ENCODE assay signal across 1 cellular context in genomic region chr4:72568959-72569718, GRCh38.
TF ChIP-seq lines count a peak whose summit lies in the region.

ADAMTS3 (minus strand) TSS chr4:72569221; CDS start chr4:72568762, 459 bp downstream.

TF ChIP-seq in K562, 482 proteins besides CTCF, POLR2A, EP300 and RAD21 (continued from another document and continues in another):
- TF ChIP-seq CEBPZ (IDR thresholded peaks at IDR 0.05; ENCODE audit: borderline replicate concordance, low read depth, low read length) (no peak), GMEB1 (CRISPR knock-in tag; IDR thresholded peaks at IDR 0.05) (peak; percentile 38; the same call in 1 of the 2 replicates), SP1 (CRISPR knock-in tag; IDR thresholded peaks at IDR 0.05) (0 out of 2 replicates have a peak, but pooled peaks have one; percentile 38), ZFX (CRISPR knock-in tag; IDR thresholded peaks at IDR 0.05) (peak; percentile 83), RCOR1 (IDR thresholded peaks at IDR 0.05; ENCODE audit: borderline replicate concordance in 1 of 2, low read depth in 2 of 2, low read length in 2 of 2) (peak in 1 of 2 experiments; percentile 6; a peak in 1 of 4 replicates), PML (IDR thresholded peaks at IDR 0.05; ENCODE audit: low read length) (no peak; the same call in none of the 2 replicates), TEAD2 (tag; IDR thresholded peaks at IDR 0.05) (no peak), CHD2 (IDR thresholded peaks at IDR 0.05; ENCODE audit: low read depth, low read length) (no peak), CCAR2 (IDR thresholded peaks at IDR 0.05; ENCODE audit: low read depth, low read length) (no peak), MIER1 (IDR thresholded peaks at IDR 0.05; ENCODE audit: low read depth) (no peak), LARP7 (IDR thresholded peaks at IDR 0.05) (no peak), XRCC5 (IDR thresholded peaks at IDR 0.05; ENCODE audit: low read depth, low read length) (peak; percentile 74; the same call in 1 of the 2 replicates), NFXL1 (CRISPR knock-in tag; IDR thresholded peaks at IDR 0.05) (no peak), AFF1 (IDR thresholded peaks at IDR 0.05; ENCODE audit: low read depth in 1 of 2, partially characterized antibody in 2 of 2) (peak in 1 of 2 experiments; percentile 39), NR2F6 (CRISPR knock-in tag; IDR thresholded peaks at IDR 0.05) (no peak), EZH2 (IDR thresholded peaks at IDR 0.05; ENCODE audit: borderline replicate concordance, low read depth, low read length) (no peak), ZC3H4 (CRISPR knock-in tag; IDR thresholded peaks at IDR 0.05; ENCODE audit: borderline replicate concordance) (no peak), PBX2 (CRISPR knock-in tag; IDR thresholded peaks at IDR 0.05; ENCODE audit: low read depth) (no peak), PBX2 (tag; conservative IDR thresholded peaks at IDR 0.05; ENCODE audit: low read depth) (no peak), HMG20B (CRISPR knock-in tag; IDR thresholded peaks at IDR 0.05) (no peak), TEAD4 (IDR thresholded peaks at IDR 0.05; ENCODE audit: low read length) (no peak; the same call in 1 of the 2 replicates), TEAD4 (CRISPR knock-in tag; IDR thresholded peaks at IDR 0.05; ENCODE audit: borderline replicate concordance) (no peak), ZNF253 (CRISPR knock-in tag; conservative IDR thresholded peaks at IDR 0.05) (no peak), MLLT1 (IDR thresholded peaks at IDR 0.05) (peak; percentile 76 to 81; a peak in 1 of 4 replicates), BRF1 (IDR thresholded peaks at IDR 0.05; ENCODE audit: borderline replicate concordance, extremely low read depth, insufficient read length) (no peak), FOXM1 (IDR thresholded peaks at IDR 0.05; ENCODE audit: low read depth) (no peak), FOXM1 (CRISPR knock-in tag; IDR thresholded peaks at IDR 0.05; ENCODE audit: low read depth) (no peak), ETV6 (IDR thresholded peaks at IDR 0.05; ENCODE audit: borderline replicate concordance in 1 of 2, low read depth in 2 of 2, low read length in 1 of 2) (no peak), ETV6 (CRISPR knock-in tag; IDR thresholded peaks at IDR 0.05; ENCODE audit: borderline replicate concordance) (no peak), ZNF133 (CRISPR knock-in tag; IDR thresholded peaks at IDR 0.05) (no peak), XRCC4 (IDR thresholded peaks at IDR 0.05; ENCODE audit: extremely low read depth, insufficient read depth, insufficient read length) (no peak), ZBED1 (IDR thresholded peaks at IDR 0.05) (peak; percentile 46; the same call in 1 of the 2 replicates), SIRT6 (IDR thresholded peaks at IDR 0.05; ENCODE audit: low read depth, low read length) (no peak), TAL1 (IDR thresholded peaks at IDR 0.05) (no peak), ZNF584 (CRISPR knock-in tag; IDR thresholded peaks at IDR 0.05; ENCODE audit: low read depth) (peak; percentile 20; the same call in 1 of the 2 replicates), DNMT1 (IDR thresholded peaks at IDR 0.05) (0 out of 2 replicates have a peak, but pooled peaks have one; percentile 72), TCF7L2 (IDR thresholded peaks at IDR 0.05; ENCODE audit: low read depth, low read length) (no peak), CBX3 (IDR thresholded peaks at IDR 0.05; ENCODE audit: borderline replicate concordance in 1 of 2, low read length in 2 of 2) (peak in 1 of 2 experiments; percentile 10; a peak in 1 of 3 replicates), PHF21A (IDR thresholded peaks at IDR 0.05; ENCODE audit: borderline replicate concordance, low read depth) (peak; percentile 88), SIN3A (IDR thresholded peaks at IDR 0.05; ENCODE audit: borderline replicate concordance in 2 of 2, control insufficient read depth in 1 of 2, low read depth in 2 of 2, low read length in 2 of 2) (0 out of 4 replicates have a peak, but pooled peaks of 1 of the 2 experiments have one; percentile 14), RBBP5 (IDR thresholded peaks at IDR 0.05; ENCODE audit: borderline replicate concordance, insufficient read depth, low read length, poor library complexity, severe bottlenecking) (no peak), ZNF140 (CRISPR knock-in tag; IDR thresholded peaks at IDR 0.05) (no peak), CBX5 (IDR thresholded peaks at IDR 0.05; ENCODE audit: borderline replicate concordance, low read depth) (no peak), GTF2E2 (tag; IDR thresholded peaks at IDR 0.05) (peak; percentile 88; the same call in 1 of the 2 replicates)
- TF ChIP-seq, protein P1, sequence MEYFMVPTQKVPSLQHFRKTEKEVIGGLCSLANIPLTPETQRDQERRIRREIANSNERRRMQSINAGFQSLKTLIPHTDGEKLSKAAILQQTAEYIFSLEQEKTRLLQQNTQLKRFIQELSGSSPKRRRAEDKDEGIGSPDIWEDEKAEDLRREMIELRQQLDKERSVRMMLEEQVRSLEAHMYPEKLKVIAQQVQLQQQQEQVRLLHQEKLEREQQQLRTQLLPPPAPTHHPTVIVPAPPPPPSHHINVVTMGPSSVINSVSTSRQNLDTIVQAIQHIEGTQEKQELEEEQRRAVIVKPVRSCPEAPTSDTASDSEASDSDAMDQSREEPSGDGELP (CRISPR knock-in tag; IDR thresholded peaks at IDR 0.05; ENCODE audit: borderline replicate concordance) = peak; percentile 61
- TF ChIP-seq, protein P2, sequence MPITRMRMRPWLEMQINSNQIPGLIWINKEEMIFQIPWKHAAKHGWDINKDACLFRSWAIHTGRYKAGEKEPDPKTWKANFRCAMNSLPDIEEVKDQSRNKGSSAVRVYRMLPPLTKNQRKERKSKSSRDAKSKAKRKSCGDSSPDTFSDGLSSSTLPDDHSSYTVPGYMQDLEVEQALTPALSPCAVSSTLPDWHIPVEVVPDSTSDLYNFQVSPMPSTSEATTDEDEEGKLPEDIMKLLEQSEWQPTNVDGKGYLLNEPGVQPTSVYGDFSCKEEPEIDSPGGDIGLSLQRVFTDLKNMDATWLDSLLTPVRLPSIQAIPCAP (CRISPR knock-in tag; IDR thresholded peaks at IDR 0.05; ENCODE audit: borderline replicate concordance) = no peak
- TF ChIP-seq, protein P3, sequence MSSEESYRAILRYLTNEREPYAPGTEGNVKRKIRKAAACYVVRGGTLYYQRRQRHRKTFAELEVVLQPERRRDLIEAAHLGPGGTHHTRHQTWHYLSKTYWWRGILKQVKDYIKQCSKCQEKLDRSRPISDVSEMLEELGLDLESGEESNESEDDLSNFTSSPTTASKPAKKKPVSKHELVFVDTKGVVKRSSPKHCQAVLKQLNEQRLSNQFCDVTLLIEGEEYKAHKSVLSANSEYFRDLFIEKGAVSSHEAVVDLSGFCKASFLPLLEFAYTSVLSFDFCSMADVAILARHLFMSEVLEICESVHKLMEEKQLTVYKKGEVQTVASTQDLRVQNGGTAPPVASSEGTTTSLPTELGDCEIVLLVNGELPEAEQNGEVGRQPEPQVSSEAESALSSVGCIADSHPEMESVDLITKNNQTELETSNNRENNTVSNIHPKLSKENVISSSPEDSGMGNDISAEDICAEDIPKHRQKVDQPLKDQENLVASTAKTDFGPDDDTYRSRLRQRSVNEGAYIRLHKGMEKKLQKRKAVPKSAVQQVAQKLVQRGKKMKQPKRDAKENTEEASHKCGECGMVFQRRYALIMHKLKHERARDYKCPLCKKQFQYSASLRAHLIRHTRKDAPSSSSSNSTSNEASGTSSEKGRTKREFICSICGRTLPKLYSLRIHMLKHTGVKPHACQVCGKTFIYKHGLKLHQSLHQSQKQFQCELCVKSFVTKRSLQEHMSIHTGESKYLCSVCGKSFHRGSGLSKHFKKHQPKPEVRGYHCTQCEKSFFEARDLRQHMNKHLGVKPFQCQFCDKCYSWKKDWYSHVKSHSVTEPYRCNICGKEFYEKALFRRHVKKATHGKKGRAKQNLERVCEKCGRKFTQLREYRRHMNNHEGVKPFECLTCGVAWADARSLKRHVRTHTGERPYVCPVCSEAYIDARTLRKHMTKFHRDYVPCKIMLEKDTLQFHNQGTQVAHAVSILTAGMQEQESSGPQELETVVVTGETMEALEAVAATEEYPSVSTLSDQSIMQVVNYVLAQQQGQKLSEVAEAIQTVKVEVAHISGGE (CRISPR knock-in tag; IDR thresholded peaks at IDR 0.05) = peak in 1 of 3 experiments; percentile 53; a peak in 2 of 6 replicates
